Comparison of ENCODE assay signal across 17 cellular contexts in genomic region chr3:119695480-119695879, GRCh38. TPM values are rescaled to one million over a fixed set of nuclear protein-coding genes. Genes with fewer than 3 reads are reported as not detected.
DNase-seq lines count a peak whose midpoint lies in the region; ATAC-seq and TF ChIP-seq lines count a peak whose summit lies in the region.
"Had no signal": no experiment of that assay in that cellular context is flagged by ENCODE, and none has a peak within 500 bp of the region (broad histone marks: within the 10 kb centered on the region; RNA-seq: fewer than 3 reads in every experiment).

No MANE protein-coding gene starts in this region.

- H3K36me3 ChIP-seq in GM23338 (ENCODE audit: insufficient read depth) (no peaks in the 10 kb centered on the region), PC-9 (ENCODE audit: low read depth) (no peaks in the 10 kb centered on the region)
- H3K36me3 ChIP-seq: BLaER1, pancreas, Peyer's patch, spleen had no signal

- no peaks in the 10 kb centered on the region for H3K79me2 ChIP-seq in GM23338 (replicated peaks; ENCODE audit: insufficient read depth)
- H3K79me2 ChIP-seq in PC-9 (ENCODE audit: low read depth), result no peaks in the 10 kb centered on the region

- H3K27me3 Mint-ChIP-seq in GM23338 (ENCODE audit: insufficient read depth, low read depth, poor library complexity), result no peaks in the 10 kb centered on the region
- H3K27me3 Mint-ChIP-seq in effector memory CD8-positive, alpha-beta T cell, result peaks cover 0 to 9% of the 10 kb centered on the region in 2 donors
- H3K27me3 Mint-ChIP-seq in activated CD8-positive, alpha-beta T cell treated with anti-CD3 and anti-CD28 coated beads, Interleukin-2, amount 10 ng/mL, durations not matched to agents 7 days and 5 days (ENCODE audit: low read depth), result peaks cover 6% of the 10 kb centered on the region
- H3K27me3 Mint-ChIP-seq: activated T-cell treated with anti-CD3 and anti-CD28 coated beads, Interleukin-2, amount 50 U/mL, for 24 hours; central memory CD8-positive, alpha-beta T cell; T-helper 17 cell had no signal

- CTCF ChIA-PET in PC-9 (lab: Charles Lee), result interaction anchor here (0.5 kb wide), 1 partner anchor 318 kb away, joined by 5 read pairs; no protein-coding TSS in a partner anchor
- CTCF ChIA-PET in activated CD8-positive, alpha-beta T cell treated with anti-CD3 and anti-CD28 coated beads, Interleukin-2, amount 10 ng/mL, durations not matched to agents 7 days and 5 days (lab: Charles Lee), result interaction anchor here (1.3 to 1.7 kb wide), 3 partner anchors 14 to 811 kb away, joined by 3 to 11 read pairs (median 5); no protein-coding TSS in a partner anchor

- H3K9me3 ChIP-seq in PC-9 (ENCODE audit: insufficient read depth, low read depth), result 0 out of 2 replicates have a peak, but pooled peaks cover 8% of the 10 kb centered on the region
- H3K9me3 ChIP-seq: BLaER1, mucosa of descending colon, pancreas, Peyer's patch, spleen had no signal

- H3K27ac ChIP-seq in GM23338 (ENCODE audit: low read depth) (no peak overlapping the region), PC-9 (no peak overlapping the region)
- H3K27ac ChIP-seq: BLaER1, pancreas, Peyer's patch, spleen had no signal

- H3K4me3 ChIP-seq in GM23338 (no peak overlapping the region), PC-9 (peak overlapping the region; percentile 24; the same call in 1 of the 2 replicates), fibroblast of pulmonary artery (replicated peaks; ENCODE audit: low read depth, low read length) (no peak overlapping the region)
- H3K4me3 ChIP-seq: BLaER1, mucosa of descending colon, pancreas, Peyer's patch, spleen had no signal

- TF ChIP-seq CTCF in GM23338 (conservative IDR thresholded peaks at IDR 0.05; ENCODE audit: low read depth in 2 of 2) (no peak), PC-9 (conservative IDR thresholded peaks at IDR 0.05) (no peak), fibroblast of pulmonary artery (IDR thresholded peaks at IDR 0.05; ENCODE audit: low read length, missing control alignments) (no peak)

- H4K20me1 ChIP-seq in GM23338 (replicated peaks; ENCODE audit: insufficient read depth), result no peaks in the 10 kb centered on the region
- no peaks in the 10 kb centered on the region for H4K20me1 ChIP-seq in PC-9 (ENCODE audit: insufficient read depth)
- H4K20me1 ChIP-seq: BLaER1 had no signal

- H3K27me3 ChIP-seq in GM23338 (ENCODE audit: insufficient read depth), result no peaks in the 10 kb centered on the region
- H3K27me3 ChIP-seq in PC-9 (ENCODE audit: insufficient read depth, low read depth), result no peaks in the 10 kb centered on the region
- H3K27me3 ChIP-seq: BLaER1, pancreas, Peyer's patch, spleen had no signal

- peak overlapping the region; percentile 80 for H2AFZ ChIP-seq in GM23338
- peak overlapping the region; percentile 66 for H2AFZ ChIP-seq in PC-9

- intact Hi-C loops in PC-9 (cut with micrococcal nuclease; ENCODE audit: unreplicated experiment), result no loop called here

- H3F3A ChIP-seq in GM23338 (replicated peaks; ENCODE audit: low read depth) (no peaks in the 10 kb centered on the region), PC-9 (ENCODE audit: insufficient read depth, low read depth) (no peaks in the 10 kb centered on the region)

- ATAC-seq in GM23338 (no peak), HG02938 (IDR thresholded peaks at IDR 0.05; ENCODE audit: unreplicated experiment) (no peak)
- ATAC-seq in effector memory CD8-positive, alpha-beta T cell (replicated peaks), result no peak
- no peak for ATAC-seq in activated CD8-positive, alpha-beta T cell treated with anti-CD3 and anti-CD28 coated beads, Interleukin-2, amount 10 ng/mL, durations not matched to agents 7 days and 5 days
- ATAC-seq: mucosa of descending colon, pancreas, T-helper 17 cell had no signal

- POLR2A ChIA-PET in PC-9 (lab: Charles Lee; ENCODE audit: unreplicated experiment), result interaction anchor here (0.6 to 0.9 kb wide), 4 partner anchors 11 to 403 kb away, joined by 3 to 12 read pairs (median 8); no protein-coding TSS in a partner anchor
- POLR2A ChIA-PET in activated CD8-positive, alpha-beta T cell treated with anti-CD3 and anti-CD28 coated beads, Interleukin-2, amount 10 ng/mL, durations not matched to agents 7 days and 5 days (lab: Charles Lee), result interaction anchor here (0.6 kb wide), 1 partner anchor 14 kb away, joined by 3 read pairs; no protein-coding TSS in a partner anchor

- no peaks in the 10 kb centered on the region for H3K4me1 Mint-ChIP-seq in GM23338
- H3K4me1 Mint-ChIP-seq in effector memory CD8-positive, alpha-beta T cell (ENCODE audit: low read depth in 2 of 2), result peaks cover 4 to 8% of the 10 kb centered on the region in 2 donors
- peaks cover 9% of the 10 kb centered on the region for H3K4me1 Mint-ChIP-seq in activated CD8-positive, alpha-beta T cell treated with anti-CD3 and anti-CD28 coated beads, Interleukin-2, amount 10 ng/mL, durations not matched to agents 7 days and 5 days (ENCODE audit: low read depth)

- peaks cover 9% of the 10 kb centered on the region; the same call in 1 of the 2 replicates for H3K9me2 ChIP-seq in GM23338 (ENCODE audit: insufficient read depth)
- H3K9me2 ChIP-seq in PC-9 (ENCODE audit: insufficient read depth), result no peaks in the 10 kb centered on the region; the same call in 1 of the 2 replicates

- BruUV-seq in PC-9 (replicated peaks; lab: Mats Ljungman, UMichigan), result no TSS peak

- no peak overlapping the region for H3K4me3 Mint-ChIP-seq in GM23338
- no peak overlapping the region for H3K4me3 Mint-ChIP-seq in effector memory CD8-positive, alpha-beta T cell
- no peak overlapping the region for H3K4me3 Mint-ChIP-seq in activated CD8-positive, alpha-beta T cell treated with anti-CD3 and anti-CD28 coated beads, Interleukin-2, amount 10 ng/mL, durations not matched to agents 7 days and 5 days
- H3K4me3 Mint-ChIP-seq: activated T-cell treated with anti-CD3 and anti-CD28 coated beads, Interleukin-2, amount 50 U/mL, for 24 hours; central memory CD8-positive, alpha-beta T cell; T-helper 17 cell had no signal

- H3K27ac Mint-ChIP-seq in GM23338, result no peak overlapping the region
- H3K27ac Mint-ChIP-seq in effector memory CD8-positive, alpha-beta T cell, result no peak overlapping the region
- no peak overlapping the region for H3K27ac Mint-ChIP-seq in activated CD8-positive, alpha-beta T cell treated with anti-CD3 and anti-CD28 coated beads, Interleukin-2, amount 10 ng/mL, durations not matched to agents 7 days and 5 days
- H3K27ac Mint-ChIP-seq: activated T-cell treated with anti-CD3 and anti-CD28 coated beads, Interleukin-2, amount 50 U/mL, for 24 hours; T-helper 17 cell had no signal

- no peaks in the 10 kb centered on the region for H3K4me1 ChIP-seq in GM23338 (ENCODE audit: insufficient read depth)
- H3K4me1 ChIP-seq in PC-9 (replicated peaks; ENCODE audit: insufficient read depth), result no peaks in the 10 kb centered on the region
- H3K4me1 ChIP-seq: BLaER1, pancreas had no signal

- H3K36me3 Mint-ChIP-seq in GM23338 (ENCODE audit: low read depth), result no peaks in the 10 kb centered on the region
- no peaks in the 10 kb centered on the region for H3K36me3 Mint-ChIP-seq in effector memory CD8-positive, alpha-beta T cell (ENCODE audit: insufficient read depth)
- no peaks in the 10 kb centered on the region for H3K36me3 Mint-ChIP-seq in activated CD8-positive, alpha-beta T cell treated with anti-CD3 and anti-CD28 coated beads, Interleukin-2, amount 10 ng/mL, durations not matched to agents 7 days and 5 days (ENCODE audit: low read depth)

- H3K9me3 Mint-ChIP-seq in GM23338, result no peaks in the 10 kb centered on the region
- no peaks in the 10 kb centered on the region for H3K9me3 Mint-ChIP-seq in effector memory CD8-positive, alpha-beta T cell
- H3K9me3 Mint-ChIP-seq in activated CD8-positive, alpha-beta T cell treated with anti-CD3 and anti-CD28 coated beads, Interleukin-2, amount 10 ng/mL, durations not matched to agents 7 days and 5 days (ENCODE audit: insufficient read depth), result no peaks in the 10 kb centered on the region
- H3K9me3 Mint-ChIP-seq: central memory CD8-positive, alpha-beta T cell had no signal

- no peak overlapping the region for H3K4me2 ChIP-seq in GM23338
- H3K4me2 ChIP-seq in PC-9, result peak overlapping the region; percentile 47; the same call in 1 of the 2 replicates
- H3K4me2 ChIP-seq: BLaER1 had no signal

- DNase-seq in COR-L47 (lab: John Stamatoyannopoulos, UW), result peak; percentile 23
- DNase-seq in GM23338 (ENCODE audit: low spot score), result peak; percentile 47
- no peak for DNase-seq in PC-9
- DNase-seq in fibroblast of pulmonary artery (ENCODE audit: low read depth), result peak; percentile 18
- no peak for DNase-seq in effector memory CD8-positive, alpha-beta T cell
- no peak for DNase-seq in activated CD8-positive, alpha-beta T cell treated with anti-CD3 and anti-CD28 coated beads, Interleukin-2, amount 10 ng/mL, durations not matched to agents 7 days and 5 days
- DNase-seq: activated CD4-positive, alpha-beta T cell treated with anti-CD3 and anti-CD28 coated beads for 4 hours; activated T-cell treated with anti-CD3 and anti-CD28 coated beads, Interleukin-2, amount 50 U/mL, for 24 hours; mucosa of descending colon; NCI-H1092 treated with DMSO at 0.1 percent for 48 hours; pancreas; Peyer's patch; spleen; T-helper 17 cell had no signal

TF ChIP-seq in GM23338, 12 proteins besides CTCF, POLR2A, EP300 and RAD21 (continues in another document):
- TF ChIP-seq NANOG (IDR thresholded peaks at IDR 0.05; ENCODE audit: borderline replicate concordance) (no peak), ZNF331 (CRISPR knock-in tag; IDR thresholded peaks at IDR 0.05; ENCODE audit: low read depth) (no peak)

RNA-seq across cellular contexts. Expression of gene CFAP91, which starts 7.3 kb away (rescaled TPM):
- total RNA-seq in GM23338 (2014; rRNA removed; shearing (Covaris generic)), result 3.7 and 4.9 TPM in 2 replicates
- polyA plus RNA-seq in GM23338 (2016; fragmentation: Nextera tagmentation; extraction: Ambion mirVana), result 2.3 and 2.4 TPM in 2 replicates
- 0.48 and 1.2 TPM in 2 replicates for total RNA-seq in PC-9 (2021)
- not detected for total RNA-seq in activated CD8-positive, alpha-beta T cell treated with anti-CD3 and anti-CD28 coated beads, Interleukin-2, amount 10 ng/mL, durations not matched to agents 7 days and 5 days

RNA-seq across cellular contexts. Expression of gene COX17, which starts 18.3 kb away (rescaled TPM):
- 14.0 and 24.0 TPM in 2 replicates for total RNA-seq in GM23338 (2014; rRNA removed; shearing (Covaris generic))
- polyA plus RNA-seq in GM23338 (2016; fragmentation: Nextera tagmentation; extraction: Ambion mirVana), result 324 and 376 TPM in 2 replicates
- total RNA-seq in PC-9 (2021), result 57.6 and 61.4 TPM in 2 replicates
- total RNA-seq in activated CD8-positive, alpha-beta T cell treated with anti-CD3 and anti-CD28 coated beads, Interleukin-2, amount 10 ng/mL, durations not matched to agents 7 days and 5 days, result 10 to 100 TPM; 62.0 to 71.5 TPM

RNA-seq across cellular contexts. Expression of gene POPDC2, which starts 35.1 kb away (rescaled TPM):
- not detected in 2 replicates for total RNA-seq in GM23338 (2014; rRNA removed; shearing (Covaris generic))
- polyA plus RNA-seq in GM23338 (2016; fragmentation: Nextera tagmentation; extraction: Ambion mirVana), result 0.36 and 0.37 TPM in 2 replicates
- 3.0 and 3.5 TPM in 2 replicates for total RNA-seq in PC-9 (2021)
- total RNA-seq in activated CD8-positive, alpha-beta T cell treated with anti-CD3 and anti-CD28 coated beads, Interleukin-2, amount 10 ng/mL, durations not matched to agents 7 days and 5 days, result 1 to 10 TPM; 3.3 to 4.8 TPM

Comparison
In these comparisons a context has a peak if more than half of its experiments do, and no peak if none do; other contexts are left out.
1. DNase-seq: peak in COR-L47 (single experiment), GM23338 (single experiment) and fibroblast of pulmonary artery (single experiment); none in PC-9 (0 of 2), effector memory CD8-positive, alpha-beta T cell (0 of 3) and activated CD8-positive, alpha-beta T cell treated with anti-CD3 and anti-CD28 coated beads, Interleukin-2, amount 10 ng/mL, durations not matched to agents 7 days and 5 days (single experiment).